ENCODE assay signal across 17 cellular contexts in the genomic region with DNA sequence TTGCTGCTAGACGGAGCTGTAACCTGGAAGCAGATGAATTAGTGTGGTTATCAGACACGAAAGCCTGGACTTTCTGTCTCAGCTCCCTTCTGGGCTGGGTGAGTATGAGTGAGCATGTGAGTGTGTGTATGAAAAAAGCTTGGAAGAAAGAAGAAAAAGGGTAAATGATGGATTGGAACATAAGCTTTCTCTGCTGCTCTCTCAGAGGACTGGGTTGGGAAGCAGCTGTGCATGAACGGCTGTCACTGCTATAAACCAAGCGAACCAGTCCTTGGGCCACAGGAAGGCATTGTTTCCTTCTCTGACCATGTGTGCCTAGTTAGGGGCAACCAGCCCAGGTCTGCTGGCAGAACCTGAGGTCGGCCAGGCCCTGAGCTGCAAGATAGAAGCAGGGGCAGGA. TPM values are rescaled to one million over a fixed set of nuclear protein-coding genes. Genes with fewer than 3 reads are reported as not detected.
DNase-seq lines count a peak whose midpoint lies in the region; ATAC-seq and TF ChIP-seq lines count a peak whose summit lies in the region.
"Had no signal": no experiment of that assay in that cellular context is flagged by ENCODE, and none has a peak within 500 bp of the region (broad histone marks: within the 10 kb centered on the region; RNA-seq: fewer than 3 reads in every experiment).

No MANE protein-coding gene starts in this region.

- no peak for DNase-seq in A673 (ENCODE audit: low spot score)
- no peak for DNase-seq in WTC11 (ENCODE audit: low spot score)
- peak; percentile 63 for DNase-seq in myocyte (ENCODE audit: low read depth)
- DNase-seq in sciatic nerve (ENCODE audit: low spot score): peak; percentile 28
- DNase-seq in esophagus muscularis mucosa (ENCODE audit: extremely low spot score): no peak
- DNase-seq in NCI-H446 treated with DMSO at 0.1 percent for 48 hours (lab: John Stamatoyannopoulos, UW): no peak
- DNase-seq: 8988T; Calu3; CD8-positive, alpha-beta T cell; DMS79 treated with DMSO at 0.1 percent for 48 hours; GF-D8; H9; IMR-90 had no signal

- ATAC-seq in WTC11: no peak
- no peak for ATAC-seq in sciatic nerve
- no peak for ATAC-seq in HG02970 (IDR thresholded peaks at IDR 0.05; ENCODE audit: low FRiP score, unreplicated experiment)
- ATAC-seq: CD8-positive, alpha-beta T cell had no signal

- peaks cover 84% of the 10 kb centered on the region for H3K36me3 Mint-ChIP-seq in WTC11
- H3K36me3 Mint-ChIP-seq: CD8-positive, alpha-beta T cell had no signal

- intact Hi-C loops in A673 (cut with micrococcal nuclease; ENCODE audit: unreplicated experiment): loop anchor here (10.0 kb wide), 1 partner anchor 202 kb away; no protein-coding TSS in a partner anchor
- intact Hi-C loops in sciatic nerve (cut with DNase I): no loop called here
- intact Hi-C loops in esophagus muscularis mucosa (cut with DNase I): no loop called here

- no peaks in the 10 kb centered on the region for H3K9me3 Mint-ChIP-seq in WTC11
- H3K9me3 Mint-ChIP-seq: CD8-positive, alpha-beta T cell; H9 had no signal

- no peaks in the 10 kb centered on the region for H3K27me3 Mint-ChIP-seq in WTC11 (ENCODE audit: low read depth)

- no peak overlapping the region for H3K4me3 Mint-ChIP-seq in WTC11
- H3K4me3 Mint-ChIP-seq: B cell; CD8-positive, alpha-beta T cell; H9 had no signal

- CTCF ChIA-PET in A673 (lab: Charles Lee) (no interaction called here), WTC11 (lab: Charles Lee) (no interaction called here)

- 91% methylated on average over 4 of the region's 5 CpGs for WGBS in esophagus muscularis mucosa

- TF ChIP-seq EP300 in esophagus muscularis mucosa (IDR thresholded peaks at IDR 0.05): no peak

- peak overlapping the region; percentile 26; the same call in 1 of the 2 replicates for H3K27ac Mint-ChIP-seq in WTC11
- H3K27ac Mint-ChIP-seq: B cell; CD8-positive, alpha-beta T cell had no signal

- H3K4me3 ChIP-seq in A673 (ENCODE audit: low read depth, low read length, poor library complexity, severe bottlenecking): no peak overlapping the region
- H3K4me3 ChIP-seq in esophagus muscularis mucosa: no peak overlapping the region
- H3K4me3 ChIP-seq: BLaER1 treated with 17β-estradiol and CSF1 and Interleukin-3, amounts not matched to agents 10 nM and 100 nM had no signal

- H3K9me3 ChIP-seq in A673 (ENCODE audit: low read depth, low read length, poor library complexity, severe bottlenecking) (no peaks in the 10 kb centered on the region), esophagus muscularis mucosa (no peaks in the 10 kb centered on the region)
- H3K9me3 ChIP-seq: BLaER1 treated with 17β-estradiol and CSF1 and Interleukin-3, amounts not matched to agents 10 nM and 100 nM had no signal

- POLR2A ChIA-PET in A673 (lab: Charles Lee; ENCODE audit: low non-redundant PET) (no interaction called here), WTC11 (lab: Charles Lee) (interaction anchor here (0.6 kb wide), 1 partner anchor 224 kb away, joined by 4 read pairs; no protein-coding TSS in a partner anchor)

- H3K36me3 ChIP-seq in A673 (ENCODE audit: insufficient read depth, low read length, poor library complexity, severe bottlenecking) (peaks cover 42% of the 10 kb centered on the region), esophagus muscularis mucosa (peaks cover 39 to 71% (median 66%) of the 10 kb centered on the region in 4 donors)

- TF ChIP-seq POLR2A in esophagus muscularis mucosa (IDR thresholded peaks at IDR 0.05; ENCODE audit: low read depth): no peak

- H3K4me1 ChIP-seq in A673 (ENCODE audit: insufficient read depth, low read length, poor library complexity, severe bottlenecking) (peaks cover 27% of the 10 kb centered on the region), esophagus muscularis mucosa (peaks cover 22 to 27% (median 25%) of the 10 kb centered on the region in 4 donors)

- H3K27me3 ChIP-seq in A673 (replicated peaks; ENCODE audit: insufficient read depth, low read depth, low read length, poor library complexity) (no peaks in the 10 kb centered on the region), esophagus muscularis mucosa (no peaks in the 10 kb centered on the region)

- TF ChIP-seq CTCF in A673 (conservative IDR thresholded peaks at IDR 0.05; ENCODE audit: low read depth, low read length) (no peak), WTC11 (IDR thresholded peaks at IDR 0.05) (no peak), esophagus muscularis mucosa (IDR thresholded peaks at IDR 0.05) (no peak)

- H3K27ac ChIP-seq in A673 (ENCODE audit: low read depth, low read length, poor library complexity, severe bottlenecking): peak overlapping the region; percentile 19
- H3K27ac ChIP-seq in esophagus muscularis mucosa (replicated peaks in 1 of 4): no peak overlapping the region
- H3K27ac ChIP-seq: BLaER1 treated with 17β-estradiol and CSF1 and Interleukin-3, amounts not matched to agents 10 nM and 100 nM; HL-60 had no signal

- H3K4me1 Mint-ChIP-seq in WTC11: peaks cover 5% of the 10 kb centered on the region
- H3K4me1 Mint-ChIP-seq: B cell had no signal

- BruUV-seq in A673 (replicated peaks; lab: Mats Ljungman, UMichigan): no TSS peak

TF ChIP-seq in WTC11, 78 proteins besides CTCF, POLR2A, EP300 and RAD21:
- TF ChIP-seq JUN (CRISPR knock-in tag; IDR thresholded peaks at IDR 0.05): no peak
- TF ChIP-seq TEAD1 (CRISPR knock-in tag; IDR thresholded peaks at IDR 0.05): no peak
- TF ChIP-seq, protein P1, sequence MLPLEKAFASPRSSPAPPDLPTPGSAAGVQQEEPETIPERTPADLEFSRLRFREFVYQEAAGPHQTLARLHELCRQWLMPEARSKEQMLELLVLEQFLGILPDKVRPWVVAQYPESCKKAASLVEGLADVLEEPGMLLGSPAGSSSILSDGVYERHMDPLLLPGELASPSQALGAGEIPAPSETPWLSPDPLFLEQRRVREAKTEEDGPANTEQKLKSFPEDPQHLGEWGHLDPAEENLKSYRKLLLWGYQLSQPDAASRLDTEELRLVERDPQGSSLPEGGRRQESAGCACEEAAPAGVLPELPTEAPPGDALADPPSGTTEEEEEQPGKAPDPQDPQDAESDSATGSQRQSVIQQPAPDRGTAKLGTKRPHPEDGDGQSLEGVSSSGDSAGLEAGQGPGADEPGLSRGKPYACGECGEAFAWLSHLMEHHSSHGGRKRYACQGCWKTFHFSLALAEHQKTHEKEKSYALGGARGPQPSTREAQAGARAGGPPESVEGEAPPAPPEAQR (CRISPR knock-in tag; IDR thresholded peaks at IDR 0.05): no peak

RNA-seq across cellular contexts. Expression of gene UMPS, which starts 37.0 kb away (rescaled TPM):
- total RNA-seq in A673 (2021) (100 and 118 TPM in 2 replicates), WTC11 (2021) (39.7 to 45.4 TPM (median 42.0 TPM) in 3 replicates), myocyte (11.6 and 18.7 TPM in 2 replicates), sciatic nerve (18.3 TPM), esophagus muscularis mucosa (10 to 100 TPM in 3 of 4 donors, 1 to 10 TPM in 1; 9.1 to 34.3 (median 21.1) TPM)
- polyA plus RNA-seq in myocyte (2012): 19.9 TPM

Comparison
In these comparisons a context has a peak if more than half of its experiments do, and no peak if none do; other contexts are left out.
1. DNase-seq: peak in myocyte (single experiment) and sciatic nerve (single experiment); none in A673 (single experiment), WTC11 (single experiment), esophagus muscularis mucosa (single experiment) and NCI-H446 treated with DMSO at 0.1 percent for 48 hours (single experiment).